19 cellular contexts compared by ENCODE assay signal in the genomic region with DNA sequence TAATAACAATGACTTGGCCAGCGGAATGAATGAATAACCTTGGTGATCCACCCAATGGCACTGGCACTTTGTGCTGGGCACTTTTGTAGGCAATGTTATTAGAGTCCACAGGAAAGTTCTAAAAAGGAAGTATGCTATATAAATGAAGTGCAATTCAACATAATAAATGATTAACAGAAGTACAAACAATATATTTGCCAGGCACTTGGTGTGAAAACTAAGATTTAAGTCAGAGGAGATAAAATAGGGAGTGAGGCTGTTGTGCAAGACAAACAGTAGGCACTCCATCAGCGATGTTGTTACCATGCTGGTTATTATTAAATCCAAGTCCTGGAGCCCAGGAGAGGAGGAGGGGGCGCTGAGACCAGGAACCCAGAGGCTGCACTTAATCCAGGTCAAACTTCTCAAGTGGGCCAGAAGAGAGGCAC.
"Had no signal": no experiment of that assay in that cellular context is flagged by ENCODE, and none has a peak within 500 bp of the region (broad histone marks: within the 10 kb centered on the region; RNA-seq: fewer than 3 reads in every experiment).

No MANE protein-coding gene starts in this region.

- H3K27me3 ChIP-seq: esophagus muscularis mucosa, heart right ventricle, tibial nerve, vagina had no signal

- ATAC-seq: naive thymus-derived CD4-positive, alpha-beta T cell; stimulated activated naive B cell treated with anti-CD40 and anti-IgM and Interleukin-4, amounts not matched to agents 10 μg/mL and 1 μg/mL and 100 μg/mL, for 72 hours had no signal

- H3K27me3 Mint-ChIP-seq: dendritic cell treated with granulocyte-macrophage colony-stimulating factor and Interleukin-4, amounts not matched to agents 40 ng/mL and 50 ng/mL, for 4 days; stimulated activated naive B cell treated with anti-CD40 and anti-IgM and Interleukin-4, amounts not matched to agents 10 μg/mL and 1 μg/mL and 100 μg/mL, for 72 hours had no signal

- H3K9me3 ChIP-seq: esophagus muscularis mucosa, heart right ventricle, tibial nerve, vagina had no signal

- H3K36me3 ChIP-seq: esophagus muscularis mucosa, heart right ventricle, tibial nerve, vagina had no signal

- FAIRE-seq: endothelial cell of umbilical vein had no signal

- H3K36me3 Mint-ChIP-seq: naive thymus-derived CD4-positive, alpha-beta T cell had no signal

- H3K4me1 Mint-ChIP-seq: immature natural killer cell; naive thymus-derived CD4-positive, alpha-beta T cell had no signal

- H3K4me1 ChIP-seq: tibial nerve, vagina had no signal

- H3K4me3 ChIP-seq: esophagus muscularis mucosa, heart right ventricle, tibial nerve, vagina had no signal

- H3K27ac Mint-ChIP-seq: activated naive CD8-positive, alpha-beta T cell; dendritic cell treated with granulocyte-macrophage colony-stimulating factor and Interleukin-4, amounts not matched to agents 40 ng/mL and 50 ng/mL, for 4 days; immature natural killer cell; naive thymus-derived CD4-positive, alpha-beta T cell had no signal

- H3K27ac ChIP-seq: esophagus muscularis mucosa, heart right ventricle, tibial nerve, vagina, VCaP had no signal

- DNase-seq: activated CD4-positive, CD25-positive, alpha-beta regulatory T cell treated with anti-CD3 and anti-CD28 coated beads, Interleukin-2, amount 50 U/mL, for 72 hours; activated CD8-positive, alpha-beta memory T cell treated with anti-CD3 and anti-CD28 coated beads for 24 hours; activated CD8-positive, alpha-beta memory T cell treated with anti-CD3 and anti-CD28 coated beads, Interleukin-2, amount 50 U/mL, for 48 hours; activated gamma-delta T cell treated with Interleukin-2 at 50 U/mL for 16 hours; effector memory CD4-positive, alpha-beta T cell; heart right ventricle; immature natural killer cell; kidney glomerular epithelial cell; naive thymus-derived CD4-positive, alpha-beta T cell; stimulated activated naive B cell treated with anti-CD40 and anti-IgM and Interleukin-4, amounts not matched to agents 10 μg/mL and 1 μg/mL and 100 μg/mL, for 72 hours; SW 1271; T-helper 2 cell had no signal

- H3K4me3 Mint-ChIP-seq: activated naive CD8-positive, alpha-beta T cell; dendritic cell treated with granulocyte-macrophage colony-stimulating factor and Interleukin-4, amounts not matched to agents 40 ng/mL and 50 ng/mL, for 4 days; immature natural killer cell; naive thymus-derived CD4-positive, alpha-beta T cell; stimulated activated naive B cell treated with anti-CD40 and anti-IgM and Interleukin-4, amounts not matched to agents 10 μg/mL and 1 μg/mL and 100 μg/mL, for 72 hours had no signal
